In genomic region chr9:22031664-22032411, GRCh38 we compare ENCODE assay signal across 28 cellular contexts. TPM values are rescaled to one million over a fixed set of nuclear protein-coding genes. Genes with fewer than 3 reads are reported as not detected.
DNase-seq lines count a peak whose midpoint lies in the region; ATAC-seq and TF ChIP-seq lines count a peak whose summit lies in the region.
"Had no signal": no experiment of that assay in that cellular context is flagged by ENCODE, and none has a peak within 500 bp of the region (broad histone marks: within the 10 kb centered on the region; RNA-seq: fewer than 3 reads in every experiment).

No MANE protein-coding gene starts in this region.

- H2AFZ ChIP-seq in mammary epithelial cell (ENCODE audit: low read depth, low read length): no peak overlapping the region

- no peaks in the 10 kb centered on the region for H4K20me1 ChIP-seq in mammary epithelial cell (ENCODE audit: insufficient read depth, low read length)

- dilution Hi-C loops in mammary epithelial cell (cut with HindIII; ENCODE audit: low sequenced_read_pairs): loop anchor here (25.0 kb wide), 1 partner anchor 205 kb away; no protein-coding TSS in a partner anchor

- DNase-seq in mammary epithelial cell (peak; percentile 75), MCF 10A (ENCODE audit: unreplicated experiment) (no peak), RPMI7951 (ENCODE audit: low read depth) (peak; percentile 52), epithelial cell of prostate (ENCODE audit: low read depth, low spot score) (no peak), DMS 273 treated with DMSO at 0.1 percent for 48 hours (lab: John Stamatoyannopoulos, UW) (no peak), NCI-H446 (lab: John Stamatoyannopoulos, UW) (no peak), HEK293T (ENCODE audit: extremely low spot score) (no peak)
- DNase-seq: activated CD4-positive, alpha-beta T cell treated with anti-CD3 and anti-CD28 coated beads, Interleukin-2, amount 10 ng/mL, durations not matched to agents 24 days and 14 days; activated CD8-positive, alpha-beta memory T cell treated with anti-CD3 and anti-CD28 coated beads for 24 hours; activated gamma-delta T cell; activated naive CD8-positive, alpha-beta T cell treated with anti-CD3 and anti-CD28 coated beads, Interleukin-2, amount 10 ng/mL, durations not matched to agents 7 days and 5 days; aorta; CD8-positive, alpha-beta T cell; colonic mucosa; effector CD4-positive, alpha-beta T cell; HCEC 1CT; hypothalamus; mesenchymal stem cell; NCI-H2081 treated with DMSO at 0.1 percent for 48 hours; NCI-H2227 treated with DMSO at 0.1 percent for 48 hours; NCI-H526 treated with DMSO at 0.1 percent for 48 hours; nephron progenitor cell; SHP77 treated with DMSO at 0.1 percent for 48 hours; stimulated activated naive CD8-positive, alpha-beta T cell treated with anti-CD3 and anti-CD28 coated beads, Interleukin-15, Interleukin-2, amounts not matched to agents 100 U/mL and 50 U/mL, for 24 hours had no signal

- peak overlapping the region; percentile 3 for H3K9ac ChIP-seq in mammary epithelial cell (ENCODE audit: insufficient read depth, low read length)

- H3K4me1 ChIP-seq in mammary epithelial cell (ENCODE audit: insufficient read depth, low read length): peaks cover 58% of the 10 kb centered on the region
- H3K4me1 ChIP-seq: colonic mucosa had no signal

- H3K4me3 ChIP-seq in mammary epithelial cell (replicated peaks in 1 of 3; ENCODE audit: insufficient read depth in 1 of 3, low read depth in 2 of 3, low read length in 3 of 3): no peak overlapping the region
- H3K4me3 ChIP-seq: colonic mucosa had no signal

- H3K9me3 ChIP-seq in mammary epithelial cell (replicated peaks; ENCODE audit: insufficient read depth, low read length): no peaks in the 10 kb centered on the region
- H3K9me3 ChIP-seq: colonic mucosa had no signal

- ATAC-seq in GM18505 (IDR thresholded peaks at IDR 0.05; ENCODE audit: unreplicated experiment): no peak
- ATAC-seq: CD8-positive, alpha-beta T cell; left lobe of liver; Panc1; stimulated activated naive CD8-positive, alpha-beta T cell treated with anti-CD3 and anti-CD28 coated beads, Interleukin-15, Interleukin-2, amounts not matched to agents 100 U/mL and 50 U/mL, for 24 hours had no signal

- BruUV-seq in mammary epithelial cell (replicated peaks; lab: Mats Ljungman, UMichigan) (no TSS peak), MCF 10A (replicated peaks; lab: Mats Ljungman, UMichigan) (no TSS peak)

- TF ChIP-seq CTCF in mammary epithelial cell (conservative IDR thresholded peaks at IDR 0.05 in 1 of 2, IDR thresholded peaks at IDR 0.05 in 1 of 2; ENCODE audit: extremely low read depth in 1 of 2, insufficient read depth in 1 of 2, low read depth in 1 of 2, low read length in 2 of 2) (no peak), MCF 10A (IDR thresholded peaks at IDR 0.05; ENCODE audit: unreplicated experiment) (no peak)

- H3K79me2 ChIP-seq in mammary epithelial cell (ENCODE audit: insufficient read depth, low read length): peaks cover under 1% of the 10 kb centered on the region

- H3K27ac Mint-ChIP-seq in MCF 10A (ENCODE audit: low read depth, unreplicated experiment): no peak overlapping the region
- H3K27ac Mint-ChIP-seq: activated CD4-positive, alpha-beta T cell treated with anti-CD3 and anti-CD28 coated beads, Interleukin-2, amount 10 ng/mL, durations not matched to agents 24 days and 14 days; activated naive CD8-positive, alpha-beta T cell treated with anti-CD3 and anti-CD28 coated beads, Interleukin-2, amount 10 ng/mL, durations not matched to agents 7 days and 5 days; CD8-positive, alpha-beta T cell; nephron progenitor cell had no signal

- 94% methylated on average over 4 of the region's 4 CpGs for WGBS in mammary epithelial cell (ENCODE audit: low coverage, missing lambda C conversion rate)

- POLR2A ChIA-PET in MCF 10A (lab: Yijun Ruan, JAX) (no interaction called here), HEK293T (lab: Yijun Ruan, JAX) (no interaction called here)

- CTCF ChIA-PET in mammary epithelial cell (lab: Charles Lee; ENCODE audit: low non-redundant PET) (interaction anchor here (0.5 kb wide), 1 partner anchor 66 kb away, joined by 3 read pairs; no protein-coding TSS in a partner anchor), MCF 10A (lab: Yijun Ruan, JAX) (no interaction called here), HEK293T (lab: Yijun Ruan, JAX) (interaction anchor here (0.6 kb wide), 1 partner anchor 93 kb away, joined by 3 read pairs; no protein-coding TSS in a partner anchor)

- H3K27me3 Mint-ChIP-seq in MCF 10A (ENCODE audit: insufficient read depth, unreplicated experiment): no peaks in the 10 kb centered on the region
- H3K27me3 Mint-ChIP-seq: IgD-negative memory B cell had no signal

- intact Hi-C loops in mammary epithelial cell (cut with micrococcal nuclease): no loop called here
- intact Hi-C loops in MCF 10A (cut with micrococcal nuclease): no loop called here

- in situ Hi-C loops in mammary epithelial cell (cut with MboI; ENCODE audit: low sequenced_read_pairs in 2 of 2): loop anchor here in 1 of 2 donors (10.0 kb wide), 1 partner anchor 213 kb away; no protein-coding TSS in a partner anchor

- H3K27me3 ChIP-seq in mammary epithelial cell (ENCODE audit: insufficient read depth, low read length): no peaks in the 10 kb centered on the region
- H3K27me3 ChIP-seq: colonic mucosa had no signal

- no peaks in the 10 kb centered on the region for H3K9me3 Mint-ChIP-seq in MCF 10A (ENCODE audit: unreplicated experiment)
- H3K9me3 Mint-ChIP-seq: activated CD4-positive, alpha-beta T cell treated with anti-CD3 and anti-CD28 coated beads, Interleukin-2, amount 10 ng/mL, durations not matched to agents 24 days and 14 days; activated naive CD8-positive, alpha-beta T cell treated with anti-CD3 and anti-CD28 coated beads, Interleukin-2, amount 10 ng/mL, durations not matched to agents 7 days and 5 days; CD8-positive, alpha-beta T cell; IgD-negative memory B cell; nephron progenitor cell had no signal

- no peak overlapping the region for H3K4me2 ChIP-seq in mammary epithelial cell (ENCODE audit: insufficient read depth, low read depth, low read length)

- no peaks in the 10 kb centered on the region for H3K4me1 Mint-ChIP-seq in MCF 10A (ENCODE audit: insufficient read depth, unreplicated experiment)
- H3K4me1 Mint-ChIP-seq: nephron progenitor cell had no signal

- H3K4me3 Mint-ChIP-seq in MCF 10A (ENCODE audit: unreplicated experiment): no peak overlapping the region
- H3K4me3 Mint-ChIP-seq: activated CD4-positive, alpha-beta T cell treated with anti-CD3 and anti-CD28 coated beads, Interleukin-2, amount 10 ng/mL, durations not matched to agents 24 days and 14 days; activated naive CD8-positive, alpha-beta T cell treated with anti-CD3 and anti-CD28 coated beads, Interleukin-2, amount 10 ng/mL, durations not matched to agents 7 days and 5 days; CD8-positive, alpha-beta T cell; IgD-negative memory B cell; nephron progenitor cell had no signal

- no peak for TF ChIP-seq POLR2A in GM18505 (IDR thresholded peaks at IDR 0.05; ENCODE audit: borderline replicate concordance, extremely low read depth, insufficient read depth, insufficient read length)

- no peaks in the 10 kb centered on the region for H3K36me3 Mint-ChIP-seq in MCF 10A (ENCODE audit: insufficient read depth, unreplicated experiment)
- H3K36me3 Mint-ChIP-seq: CD8-positive, alpha-beta T cell had no signal

- no peaks in the 10 kb centered on the region for H3K36me3 ChIP-seq in mammary epithelial cell (ENCODE audit: insufficient read depth, low read length)
- H3K36me3 ChIP-seq: colonic mucosa had no signal

- H3K27ac ChIP-seq in mammary epithelial cell (ENCODE audit: insufficient read depth, low read depth, low read length) (peak overlapping the region; percentile 59), epithelial cell of prostate (peak overlapping the region; percentile 49)
- H3K27ac ChIP-seq: colonic mucosa had no signal

TF ChIP-seq in HEK293T, 16 proteins besides CTCF, POLR2A, EP300 and RAD21:
- TF ChIP-seq ZNF384 (IDR thresholded peaks at IDR 0.05) (no peak), NFRKB (IDR thresholded peaks at IDR 0.05) (no peak), LEF1 (IDR thresholded peaks at IDR 0.05; ENCODE audit: borderline replicate concordance) (no peak), TARDBP (IDR thresholded peaks at IDR 0.05) (no peak), FOXA1 (IDR thresholded peaks at IDR 0.05) (no peak), BHLHE40 (IDR thresholded peaks at IDR 0.05; ENCODE audit: borderline replicate concordance) (no peak), FOXK2 (IDR thresholded peaks at IDR 0.05) (no peak), ELF4 (IDR thresholded peaks at IDR 0.05) (no peak), ARNT (IDR thresholded peaks at IDR 0.05) (no peak), PKNOX1 (IDR thresholded peaks at IDR 0.05) (no peak), HDGF (IDR thresholded peaks at IDR 0.05; ENCODE audit: borderline replicate concordance) (no peak), FOXM1 (IDR thresholded peaks at IDR 0.05; ENCODE audit: borderline replicate concordance) (no peak), SUZ12 (IDR thresholded peaks at IDR 0.05) (no peak), L3MBTL2 (conservative IDR thresholded peaks at IDR 0.05) (no peak), CTBP1 (IDR thresholded peaks at IDR 0.05; ENCODE audit: borderline replicate concordance) (no peak), SP1 (IDR thresholded peaks at IDR 0.05) (no peak)

RNA-seq across cellular contexts. Expression of gene CDKN2B, which starts 22.7 kb away (rescaled TPM):
- total RNA-seq in mammary epithelial cell (10 to 100 TPM; 27.6 to 50.0 TPM), MCF 10A (2022) (not detected in 2 replicates)
- 23.5 TPM for polyA plus RNA-seq in mammary epithelial cell
- polyA minus RNA-seq in mammary epithelial cell: 14.1 TPM
- 8.3 and 9.5 TPM in 2 replicates for total RNA-seq in RPMI7951 (2014; rRNA removed; shearing (Covaris generic))
- total RNA-seq: CD8-positive, alpha-beta T cell had no signal

RNA-seq across cellular contexts. Expression of gene CDKN2B-AS1, which starts 37.2 kb away (rescaled TPM):
- total RNA-seq in mammary epithelial cell (1 to 10 TPM; 1.8 to 2.3 TPM), MCF 10A (2022) (not detected in 2 replicates)
- 0.75 TPM for polyA plus RNA-seq in mammary epithelial cell
- polyA minus RNA-seq in mammary epithelial cell: 13.6 TPM
- total RNA-seq in RPMI7951 (2014; rRNA removed; shearing (Covaris generic)): 7.0 and 7.7 TPM in 2 replicates
- total RNA-seq: left lobe of liver had no signal
- polyA plus RNA-seq: IgD-negative memory B cell had no signal

RNA-seq across cellular contexts. Expression of gene CDKN2A, which starts 37.6 kb away (rescaled TPM):
- total RNA-seq in mammary epithelial cell (10 to 100 TPM; 26.5 to 34.1 TPM), MCF 10A (2022) (not detected in 2 replicates)
- 50.7 TPM for polyA plus RNA-seq in mammary epithelial cell
- 2.9 TPM for polyA minus RNA-seq in mammary epithelial cell
- 477 and 592 TPM in 2 replicates for total RNA-seq in RPMI7951 (2014; rRNA removed; shearing (Covaris generic))

Comparison
In these comparisons a context has a peak if more than half of its experiments do, and no peak if none do; other contexts are left out.
1. DNase-seq: peak in mammary epithelial cell (single experiment) and RPMI7951 (single experiment); none in MCF 10A (single experiment), epithelial cell of prostate (single experiment), DMS 273 treated with DMSO at 0.1 percent for 48 hours (single experiment), NCI-H446 (0 of 2) and HEK293T (single experiment).
2. RNA of gene CDKN2A, which starts 37.6 kb away (total RNA-seq): 477 to 592 TPM in RPMI7951 and 26.5 to 34.1 TPM in mammary epithelial cell; not detected in MCF 10A; every median in the first group is over 10 times any median in the second.